8 cellular contexts compared by ENCODE assay signal in genomic region chr11:128814856-128815705, GRCh38. TPM values are rescaled to one million over a fixed set of nuclear protein-coding genes. Genes with fewer than 3 reads are reported as not detected.
A peak's percentile ranks its signal among the peaks of the same experiment; 100 is the strongest.
DNase-seq lines count a peak whose midpoint lies in the region; ATAC-seq, FAIRE-seq and TF ChIP-seq lines count a peak whose summit lies in the region.

No MANE protein-coding gene starts in this region.

- H3K9me3 ChIP-seq in PC-3 (ENCODE audit: low read length) (no peaks in the 10 kb centered on the region), gastroesophageal sphincter (no peaks in the 10 kb centered on the region), pancreas (no peaks in the 10 kb centered on the region), esophagus squamous epithelium (no peaks in the 10 kb centered on the region)

- no peaks in the 10 kb centered on the region for H3F3A ChIP-seq in PC-3 (ENCODE audit: low read length, unreplicated experiment)

- H4K20me1 ChIP-seq in PC-3 (ENCODE audit: low read length), result no peaks in the 10 kb centered on the region

- H3K79me2 ChIP-seq in PC-3 (ENCODE audit: low read length), result no peaks in the 10 kb centered on the region

- H3K27me3 ChIP-seq in PC-3 (ENCODE audit: low read length), result no peaks in the 10 kb centered on the region
- peaks cover 9% of the 10 kb centered on the region for H3K27me3 ChIP-seq in gastroesophageal sphincter
- H3K27me3 ChIP-seq in pancreas, result peaks cover 0 to 4% (median 0%) of the 10 kb centered on the region in 4 donors
- peaks cover 0 to 4% (median 0%) of the 10 kb centered on the region in 4 donors for H3K27me3 ChIP-seq in esophagus squamous epithelium

- no peaks in the 10 kb centered on the region for H3K4me1 ChIP-seq in PC-3 (ENCODE audit: insufficient read depth, low read length)
- no peaks in the 10 kb centered on the region for H3K4me1 ChIP-seq in gastroesophageal sphincter
- H3K4me1 ChIP-seq in pancreas, result no peaks in the 10 kb centered on the region
- H3K4me1 ChIP-seq in esophagus squamous epithelium, result no peaks in the 10 kb centered on the region

- H3K4me3 ChIP-seq in PC-3 (ENCODE audit: low read length), result no peak overlapping the region
- H3K4me3 ChIP-seq in gastroesophageal sphincter, result no peak overlapping the region
- H3K4me3 ChIP-seq in pancreas, result no peak overlapping the region
- H3K4me3 ChIP-seq in esophagus squamous epithelium, result no peak overlapping the region

- H3K36me3 ChIP-seq in PC-3 (ENCODE audit: low read depth, low read length) (no peaks in the 10 kb centered on the region), gastroesophageal sphincter (peaks cover 0 to 8% of the 10 kb centered on the region in 2 donors), pancreas (no peaks in the 10 kb centered on the region), esophagus squamous epithelium (peaks cover 0 to 15% (median 0%) of the 10 kb centered on the region in 3 donors)

- no peak overlapping the region for H2AFZ ChIP-seq in PC-3 (ENCODE audit: low read length)

- POLR2A ChIA-PET in PC-3 (lab: Charles Lee; ENCODE audit: unreplicated experiment), result no interaction called here

- no peak overlapping the region for H3K27ac ChIP-seq in PC-3 (ENCODE audit: low read length)
- H3K27ac ChIP-seq in gastroesophageal sphincter, result no peak overlapping the region
- no peak overlapping the region for H3K27ac ChIP-seq in pancreas
- H3K27ac ChIP-seq in esophagus squamous epithelium, result no peak overlapping the region

- no peak for DNase-seq in GM12892 (ENCODE audit: insufficient read length)
- DNase-seq in PC-3, result peak; percentile 46
- DNase-seq in pancreas, result peak in 3 of 6 donors; percentile 20 to 27 (median 26)
- DNase-seq in esophagus squamous epithelium (lab: John Stamatoyannopoulos, UW), result no peak
- no peak for DNase-seq in pons (ENCODE audit: low spot score)

- CTCF ChIA-PET in PC-3 (lab: Charles Lee), result no interaction called here

- intact Hi-C loops in PC-3 (cut with micrococcal nuclease) (no loop called here), pancreas (cut with DNase I) (no loop called here), esophagus squamous epithelium (cut with DNase I) (no loop called here)

- WGBS in gastroesophageal sphincter (ENCODE audit: low coverage in 1 of 2), 2 donors, result 46 to 55% methylated on average over 3 to 5 of the region's 9 CpGs
- 40 to 51% methylated on average over 9 of the region's 9 CpGs for WGBS in pancreas, 2 donors
- 55 to 61% methylated on average over 6 to 7 of the region's 9 CpGs for WGBS in esophagus squamous epithelium, 2 donors

- no TSS peak for BruUV-seq in PC-3 (replicated peaks; lab: Mats Ljungman, UMichigan)

- no peak overlapping the region for H3K4me2 ChIP-seq in PC-3 (ENCODE audit: low read length)

- peak; percentile 24 for FAIRE-seq in GM12892 (lab: Jason Lieb, UNC)
- no peak for FAIRE-seq in pancreas (lab: Jason Lieb, UNC)

- TF ChIP-seq POLR2A in GM12892 (IDR thresholded peaks at IDR 0.05; ENCODE audit: low read depth, low read length) (no peak), gastroesophageal sphincter (IDR thresholded peaks at IDR 0.05) (no peak), esophagus squamous epithelium (IDR thresholded peaks at IDR 0.05) (no peak)

- H3K9me2 ChIP-seq in PC-3 (replicated peaks; ENCODE audit: low read length), result 0 out of 2 replicates have a peak, but pooled peaks cover 4% of the 10 kb centered on the region

- no peak overlapping the region for H3K9ac ChIP-seq in PC-3 (ENCODE audit: low read length)

- TF ChIP-seq EP300 in gastroesophageal sphincter (IDR thresholded peaks at IDR 0.05), result no peak

- TF ChIP-seq CTCF in PC-3 (conservative IDR thresholded peaks at IDR 0.05; ENCODE audit: low read depth, low read length) (no peak), gastroesophageal sphincter (IDR thresholded peaks at IDR 0.05) (no peak), pancreas (IDR thresholded peaks at IDR 0.05) (no peak), esophagus squamous epithelium (IDR thresholded peaks at IDR 0.05) (no peak)

- ATAC-seq in PC-3 (no peak), gastroesophageal sphincter (peak; percentile 82), pancreas (peak in 3 of 4 donors; percentile 64 to 69 (median 65)), GM18520 (IDR thresholded peaks at IDR 0.05; ENCODE audit: unreplicated experiment) (no peak), GM19035 (IDR thresholded peaks at IDR 0.05; ENCODE audit: unreplicated experiment) (no peak)

RNA-seq across cellular contexts. Expression of gene KCNJ1, which starts 52.0 kb away (rescaled TPM):
- polyA plus RNA-seq in GM12892 (2012; ENCODE audit: missing spikeins), result 0.11 TPM
- total RNA-seq in PC-3 (2014; rRNA removed) (not detected in 2 replicates), gastroesophageal sphincter (under 1 TPM in 1 of 4 donors, not detected in 3; 0.27 TPM), pancreas (under 1 TPM in 3 of 6 donors, not detected in 3; 0.03 to 0.12 (median 0.06) TPM), esophagus squamous epithelium (1 to 10 TPM in 1 of 4 donors, under 1 TPM in 1, not detected in 2; under 0.01 to 1.3 TPM)
- under 1 TPM; 0.08 to 0.28 TPM for polyA plus RNA-seq in pancreas

Comparison
In these comparisons a context has a peak if more than half of its experiments do, and no peak if none do; other contexts are left out.
1. ATAC-seq: peak in gastroesophageal sphincter (single experiment) and pancreas (3 of 4); none in PC-3 (single experiment), GM18520 (single experiment) and GM19035 (single experiment).